Comparison of ENCODE assay signal across 8 cellular contexts in genomic region chr12:4649358-4649661, GRCh38. TPM values are rescaled to one million over a fixed set of nuclear protein-coding genes. Genes with fewer than 3 reads are reported as not detected.
DNase-seq lines count a peak whose midpoint lies in the region; ATAC-seq and TF ChIP-seq lines count a peak whose summit lies in the region.

No MANE protein-coding gene starts in this region.

- H2AFZ ChIP-seq in OCI-LY1 (ENCODE audit: low read length), result peak overlapping the region; percentile 66
- peak overlapping the region; percentile 78 for H2AFZ ChIP-seq in neural progenitor cell (replicated peaks)

- no peak for ATAC-seq in GM18867 (IDR thresholded peaks at IDR 0.05; ENCODE audit: unreplicated experiment)

- H3K27ac ChIP-seq in C4-2B (peak overlapping the region; percentile 86), OCI-LY1 (ENCODE audit: low read depth, low read length, poor library complexity, severe bottlenecking) (peak overlapping the region; percentile 39), endodermal cell (ENCODE audit: low read depth, low read length) (peak overlapping the region; percentile 5), neural progenitor cell (peak overlapping the region; percentile 36)

- DNase-seq in endodermal cell (no peak), neural progenitor cell (ENCODE audit: low spot score) (no peak), NCI-H187 (lab: John Stamatoyannopoulos, UW) (no peak), H4 (ENCODE audit: low spot score) (no peak)
- no peak for DNase-seq in stimulated activated CD4-positive, alpha-beta T cell treated with anti-CD3 and anti-CD28 coated beads, Interleukin-2, amount 100 ng/mL, for 48 hours

- peak overlapping the region; percentile 99 for H3K27ac Mint-ChIP-seq in endodermal cell
- peak overlapping the region; percentile 94 for H3K27ac Mint-ChIP-seq in neural progenitor cell

- H3K4me3 ChIP-seq in OCI-LY1 (ENCODE audit: low read depth, low read length, poor library complexity, severe bottlenecking) (peak overlapping the region; percentile 96), endodermal cell (ENCODE audit: low read length) (peak overlapping the region; percentile 99), neural progenitor cell (peak overlapping the region; percentile 87)

- peaks cover 35% of the 10 kb centered on the region for H3K79me2 ChIP-seq in OCI-LY1 (ENCODE audit: insufficient read depth, low read length)
- H3K79me2 ChIP-seq in neural progenitor cell (ENCODE audit: low read depth), result peaks cover 60% of the 10 kb centered on the region

- H3F3A ChIP-seq in OCI-LY1 (ENCODE audit: insufficient read depth, low read length) (no peaks in the 10 kb centered on the region), neural progenitor cell (ENCODE audit: low read depth) (no peaks in the 10 kb centered on the region)

- H3K27me3 Mint-ChIP-seq in endodermal cell (ENCODE audit: insufficient read depth) (no peaks in the 10 kb centered on the region), neural progenitor cell (ENCODE audit: insufficient read depth, low read depth) (no peaks in the 10 kb centered on the region)

- H3K27me3 ChIP-seq in OCI-LY1 (ENCODE audit: insufficient read depth, low read length), result no peaks in the 10 kb centered on the region
- H3K27me3 ChIP-seq in endodermal cell (ENCODE audit: control insufficient read depth, insufficient read depth, low read length, poor library complexity, severe bottlenecking), result no peaks in the 10 kb centered on the region
- H3K27me3 ChIP-seq in neural progenitor cell, result no peaks in the 10 kb centered on the region

- no peak for TF ChIP-seq CTCF in C4-2B (conservative IDR thresholded peaks at IDR 0.05)
- TF ChIP-seq CTCF in OCI-LY1 (IDR thresholded peaks at IDR 0.05; ENCODE audit: low read length), result no peak
- no peak for TF ChIP-seq CTCF in endodermal cell (conservative IDR thresholded peaks at IDR 0.05)
- no peak for TF ChIP-seq CTCF in neural progenitor cell (IDR thresholded peaks at IDR 0.05)

- H3K36me3 Mint-ChIP-seq in endodermal cell (ENCODE audit: low read depth) (peaks cover 3% of the 10 kb centered on the region), neural progenitor cell (no peaks in the 10 kb centered on the region)

- H3K9me3 Mint-ChIP-seq in endodermal cell (no peaks in the 10 kb centered on the region), neural progenitor cell (no peaks in the 10 kb centered on the region)

- peak overlapping the region; percentile 95 for H3K4me2 ChIP-seq in OCI-LY1 (ENCODE audit: low read length)
- peak overlapping the region; percentile 91 for H3K4me2 ChIP-seq in neural progenitor cell

- H3K4me1 Mint-ChIP-seq in endodermal cell, result peaks cover 46% of the 10 kb centered on the region
- H3K4me1 Mint-ChIP-seq in neural progenitor cell, result peaks cover 30% of the 10 kb centered on the region

- H3K9me2 ChIP-seq in OCI-LY1 (ENCODE audit: low read depth, low read length), result no peaks in the 10 kb centered on the region

- 0% methylated on average over 4 to 6 of the region's 6 CpGs for WGBS in endodermal cell (ENCODE audit: insufficient coverage in 1 of 2, insufficient read length in 1 of 2), 2 experiments

- H3K9me3 ChIP-seq in OCI-LY1 (ENCODE audit: low read length) (no peaks in the 10 kb centered on the region), endodermal cell (ENCODE audit: control insufficient read depth, low read length) (no peaks in the 10 kb centered on the region), neural progenitor cell (ENCODE audit: low read depth) (no peaks in the 10 kb centered on the region)

- peaks cover 24% of the 10 kb centered on the region for H3K4me1 ChIP-seq in OCI-LY1 (ENCODE audit: insufficient read depth, low read length, severe bottlenecking)
- H3K4me1 ChIP-seq in endodermal cell (ENCODE audit: control insufficient read depth, insufficient read depth, low read length), result peaks cover 11% of the 10 kb centered on the region
- peaks cover 18% of the 10 kb centered on the region for H3K4me1 ChIP-seq in neural progenitor cell

- H3K4me3 Mint-ChIP-seq in endodermal cell, result peak overlapping the region; percentile 91
- peak overlapping the region; percentile 99 for H3K4me3 Mint-ChIP-seq in neural progenitor cell

- peak overlapping the region; percentile 94 for H3K9ac ChIP-seq in OCI-LY1 (ENCODE audit: low read length)
- H3K9ac ChIP-seq in endodermal cell (ENCODE audit: extremely low read depth, low read length, poor library complexity, severe bottlenecking), result peak overlapping the region; percentile 75
- H3K9ac ChIP-seq in neural progenitor cell, result peak overlapping the region; percentile 79

- H4K20me1 ChIP-seq in OCI-LY1 (ENCODE audit: insufficient read depth, low read length), result no peaks in the 10 kb centered on the region
- peaks cover 10% of the 10 kb centered on the region for H4K20me1 ChIP-seq in neural progenitor cell (ENCODE audit: low read depth)

- H3K36me3 ChIP-seq in OCI-LY1 (ENCODE audit: insufficient read depth, low read length) (peaks cover 3% of the 10 kb centered on the region; the same call in 1 of the 2 replicates), endodermal cell (ENCODE audit: control insufficient read depth, insufficient read depth, low read length) (peaks cover 8% of the 10 kb centered on the region), neural progenitor cell (no peaks in the 10 kb centered on the region)

RNA-seq across cellular contexts. Expression of gene NDUFA9, which starts 0.4 kb away (rescaled TPM):
- total RNA-seq in endodermal cell, result 100 to 1,000 TPM in 1 of 2 donors, 10 to 100 TPM in 1; 55.3 to 158 TPM
- polyA plus RNA-seq in endodermal cell (2013, experiment 1 of 2), result 54.4 TPM
- polyA plus RNA-seq in endodermal cell (2013, experiment 2 of 2), result 43.5 TPM
- total RNA-seq in neural progenitor cell (ENCODE audit: low replicate concordance), result 46.4 and 67.7 TPM in 2 replicates
- total RNA-seq in H4 (2014; rRNA removed; shearing (Covaris generic)), result 169 and 181 TPM in 2 replicates

RNA-seq across cellular contexts. Expression of gene AKAP3, which starts 0.5 kb away (rescaled TPM):
- total RNA-seq in endodermal cell (1 to 10 TPM in 1 of 2 donors, under 1 TPM in 1; 0.69 to 3.4 TPM), neural progenitor cell (ENCODE audit: low replicate concordance) (2.4 and 3.0 TPM in 2 replicates)
- polyA plus RNA-seq in endodermal cell (2013, experiment 1 of 2), result 1.9 TPM
- 1.7 TPM for polyA plus RNA-seq in endodermal cell (2013, experiment 2 of 2)
- total RNA-seq in H4 (2014; rRNA removed; shearing (Covaris generic)), result 1.4 and 1.9 TPM in 2 replicates

Comparison
In these comparisons a context has a peak if more than half of its experiments do, and no peak if none do; other contexts are left out.
1. H3K27ac ChIP-seq: peak in every context shown above with its lines; median percentile 86 in C4-2B; 39 in OCI-LY1; 36 in neural progenitor cell; 5 in endodermal cell.